In genomic region chr12:15808250-15808971, GRCh38 we compare ENCODE assay signal across 25 cellular contexts. TPM values are rescaled to one million over a fixed set of nuclear protein-coding genes. Genes with fewer than 3 reads are reported as not detected.
DNase-seq lines count a peak whose midpoint lies in the region; FAIRE-seq and TF ChIP-seq lines count a peak whose summit lies in the region.
"Had no signal": no experiment of that assay in that cellular context is flagged by ENCODE, and none has a peak within 500 bp of the region (broad histone marks: within the 10 kb centered on the region; RNA-seq: fewer than 3 reads in every experiment).

No MANE protein-coding gene starts in this region.

- no peak overlapping the region for H3K27ac ChIP-seq in astrocyte (ENCODE audit: low read depth, low read length)
- H3K27ac ChIP-seq: colonic mucosa, HL-60, right atrium auricular region had no signal

- H3K9ac ChIP-seq in astrocyte (ENCODE audit: low read length): no peak overlapping the region

- peaks cover 2% of the 10 kb centered on the region for H3K36me3 Mint-ChIP-seq in astrocyte (ENCODE audit: low read depth, unreplicated experiment)
- H3K36me3 Mint-ChIP-seq: brain, IgD-negative memory B cell had no signal

- no peak for FAIRE-seq in astrocyte (lab: Jason Lieb, UNC)
- FAIRE-seq: D721Med had no signal

- H4K20me1 ChIP-seq in astrocyte (ENCODE audit: insufficient read depth, low read length): no peaks in the 10 kb centered on the region

- H3K4me3 Mint-ChIP-seq in astrocyte (ENCODE audit: unreplicated experiment): no peak overlapping the region
- H3K4me3 Mint-ChIP-seq: IgD-negative memory B cell had no signal

- no peaks in the 10 kb centered on the region for H3K9me3 Mint-ChIP-seq in astrocyte (ENCODE audit: unreplicated experiment)
- H3K9me3 Mint-ChIP-seq: brain, IgD-negative memory B cell had no signal

- no peaks in the 10 kb centered on the region for H3K4me1 Mint-ChIP-seq in astrocyte (ENCODE audit: low read depth, unreplicated experiment)
- H3K4me1 Mint-ChIP-seq: IgD-negative memory B cell had no signal

- no peak overlapping the region for H3K27ac Mint-ChIP-seq in astrocyte (ENCODE audit: unreplicated experiment)
- H3K27ac Mint-ChIP-seq: IgD-negative memory B cell had no signal

- TF ChIP-seq CTCF in astrocyte (IDR thresholded peaks at IDR 0.05; ENCODE audit: insufficient read depth, low read depth, low read length): no peak

- H3K79me2 ChIP-seq in astrocyte (ENCODE audit: insufficient read depth, low read length): no peaks in the 10 kb centered on the region

- H3K9me3 ChIP-seq in astrocyte (ENCODE audit: insufficient read depth, low read depth, low read length): no peaks in the 10 kb centered on the region
- H3K9me3 ChIP-seq: colonic mucosa, MG63, right atrium auricular region had no signal

- H3K4me1 ChIP-seq in astrocyte (ENCODE audit: insufficient read depth, low read length): peaks cover 4% of the 10 kb centered on the region
- H3K4me1 ChIP-seq: colonic mucosa had no signal

- H2AFZ ChIP-seq in astrocyte (ENCODE audit: low read depth, low read length): peak overlapping the region; percentile 35

- no peaks in the 10 kb centered on the region for H3K36me3 ChIP-seq in astrocyte (ENCODE audit: insufficient read depth, low read length)
- H3K36me3 ChIP-seq: colonic mucosa, MG63, right atrium auricular region had no signal

- H3K27me3 ChIP-seq in astrocyte (ENCODE audit: insufficient read depth, low read length): no peaks in the 10 kb centered on the region
- H3K27me3 ChIP-seq: colonic mucosa, MG63, right atrium auricular region had no signal

- H3K4me2 ChIP-seq in astrocyte (ENCODE audit: low read length): no peak overlapping the region

- DNase-seq in AG08396 (ENCODE audit: low spot score) (peak; percentile 24), EL (peak; percentile 25), astrocyte (ENCODE audit: low read depth) (peak; percentile 47), iris pigment epithelial cell (ENCODE audit: low read depth) (peak; percentile 60), Kasumi-1 (lab: John Stamatoyannopoulos, UW) (no peak), pons (ENCODE audit: low spot score) (no peak), COLO829 (ENCODE audit: low spot score) (no peak)
- DNase-seq in activated CD4-positive, CD25-positive, alpha-beta regulatory T cell (lab: John Stamatoyannopoulos, UW): no peak
- DNase-seq: activated naive CD4-positive, alpha-beta T cell treated with anti-CD3 and anti-CD28 coated beads, Interleukin-2, amount 50 U/mL, for 16 hours; C1 segment of cervical spinal cord; colonic mucosa; GDM1; hypothalamus; islet precursor cell; MG63; NCI-H1930; NCI-H446 treated with DMSO at 0.1 percent for 48 hours; occipital lobe; stimulated activated CD8-positive, alpha-beta memory T cell treated with anti-CD3 and anti-CD28 coated beads, Interleukin-4, amount 100 ng/mL, for 48 hours had no signal

- H3K27me3 Mint-ChIP-seq in astrocyte (ENCODE audit: low read depth, unreplicated experiment): no peaks in the 10 kb centered on the region
- H3K27me3 Mint-ChIP-seq: brain had no signal

- no peak overlapping the region for H3K4me3 ChIP-seq in astrocyte (ENCODE audit: insufficient read depth, low read depth, low read length)
- H3K4me3 ChIP-seq: colonic mucosa, lung, MG63, right atrium auricular region had no signal

RNA-seq across cellular contexts. Expression of gene EPS8, which starts 19.2 kb away (rescaled TPM):
- total RNA-seq in astrocyte: 31.8 and 39.0 TPM in 2 replicates

Comparison
In these comparisons a context has a peak if more than half of its experiments do, and no peak if none do; other contexts are left out.
1. DNase-seq: peak in AG08396 (single experiment), EL (single experiment), astrocyte (single experiment) and iris pigment epithelial cell (single experiment); none in activated CD4-positive, CD25-positive, alpha-beta regulatory T cell (0 of 4), Kasumi-1 (0 of 2), pons (single experiment) and COLO829 (single experiment).